ENCODE assay signal across 23 cellular contexts in the genomic region with DNA sequence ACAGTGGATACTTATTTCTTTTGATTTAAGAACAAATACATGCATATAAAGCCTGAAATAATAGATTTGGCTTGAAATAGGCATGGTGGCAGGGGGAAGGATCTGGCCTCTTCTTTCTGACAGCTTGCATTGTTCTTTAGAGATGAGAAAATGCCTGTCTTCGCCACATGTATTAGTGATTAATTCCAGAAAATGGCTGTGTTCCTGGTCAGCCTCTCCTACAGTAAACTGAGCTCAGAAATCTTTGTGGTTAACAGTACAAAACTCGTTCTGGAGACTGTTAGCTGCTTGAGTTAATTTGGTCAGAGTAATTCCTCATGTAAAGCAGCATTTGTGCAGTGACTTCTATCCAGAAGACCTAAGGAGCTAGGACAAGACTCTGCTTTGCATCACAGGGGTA.
"Had no signal": no experiment of that assay in that cellular context is flagged by ENCODE, and none has a peak within 500 bp of the region (broad histone marks: within the 10 kb centered on the region; RNA-seq: fewer than 3 reads in every experiment).

No MANE protein-coding gene starts in this region.

- H3K4me1 Mint-ChIP-seq: activated naive CD8-positive, alpha-beta T cell treated with anti-CD3 and anti-CD28 coated beads, Interleukin-2, amount 50 U/mL, for 24 hours had no signal

- H3K4me1 ChIP-seq: colonic mucosa, esophagus squamous epithelium, foreskin keratinocyte, testis had no signal

- H3K36me3 Mint-ChIP-seq: type B pancreatic cell had no signal

- H3K4me3 ChIP-seq: colonic mucosa, dorsolateral prefrontal cortex, esophagus squamous epithelium, left ventricle myocardium inferior, smooth muscle cell, testis had no signal

- H3K4me2 ChIP-seq: smooth muscle cell had no signal

- H3K4me3 Mint-ChIP-seq: activated CD8-positive, alpha-beta T cell treated with anti-CD3 and anti-CD28 coated beads, Interleukin-2, amount 10 ng/mL, durations not matched to agents 7 days and 5 days; activated naive CD8-positive, alpha-beta T cell treated with anti-CD3 and anti-CD28 coated beads, Interleukin-2, amount 50 U/mL, for 24 hours; activated T-helper 1 cell treated with anti-CD3 and anti-CD28 coated beads, Interleukin-12 subunit alpha, Interleukin-12 subunit beta, Interleukin-2, Interleukin-4 antibody, amounts not matched to agents 30 ng/mL and 10 ng/mL and 1 ng/mL, durations not matched to agents 14 hours and 24 hours and 36 hours; nephron; type B pancreatic cell had no signal

- DNase-seq: activated CD4-positive, alpha-beta T cell treated with anti-CD3 and anti-CD28 coated beads for 1 hour; activated CD4-positive, alpha-beta T cell treated with anti-CD3 and anti-CD28 coated beads, Interleukin-2, amount 50 U/mL, for 1 hour; activated CD8-positive, alpha-beta T cell treated with anti-CD3 and anti-CD28 coated beads, Interleukin-2, amount 10 ng/mL, durations not matched to agents 7 days and 5 days; activated gamma-delta T cell; activated naive CD4-positive, alpha-beta T cell treated with anti-CD3 and anti-CD28 coated beads, Interleukin-2, amount 50 U/mL, for 16 hours; activated naive CD8-positive, alpha-beta T cell treated with anti-CD3 and anti-CD28 coated beads, Interleukin-2, amount 50 U/mL, for 24 hours; colonic mucosa; dorsolateral prefrontal cortex; esophagus squamous epithelium; foreskin keratinocyte; left ventricle myocardium inferior; midbrain; occipital lobe; posterior cingulate gyrus; stimulated activated CD4-positive, alpha-beta T cell treated with anti-CD3 and anti-CD28 coated beads, Interleukin-2, amount 100 ng/mL, for 48 hours; stimulated activated naive CD4-positive, alpha-beta T cell; T-helper 9 cell; testis had no signal

- H3K9me3 ChIP-seq: colonic mucosa, esophagus squamous epithelium, left ventricle myocardium inferior, testis had no signal

- H3K27me3 ChIP-seq: colonic mucosa, esophagus squamous epithelium, foreskin keratinocyte, testis had no signal

- ATAC-seq: activated CD8-positive, alpha-beta T cell treated with anti-CD3 and anti-CD28 coated beads, Interleukin-2, amount 10 ng/mL, durations not matched to agents 7 days and 5 days; activated naive CD8-positive, alpha-beta T cell treated with anti-CD3 and anti-CD28 coated beads, Interleukin-2, amount 50 U/mL, for 24 hours; foreskin keratinocyte; sciatic nerve had no signal

- H3K36me3 ChIP-seq: colonic mucosa, esophagus squamous epithelium, left ventricle myocardium inferior had no signal

- H3K9me3 Mint-ChIP-seq: activated naive CD8-positive, alpha-beta T cell treated with anti-CD3 and anti-CD28 coated beads, Interleukin-2, amount 50 U/mL, for 24 hours; activated T-helper 1 cell treated with anti-CD3 and anti-CD28 coated beads, Interleukin-12 subunit alpha, Interleukin-12 subunit beta, Interleukin-2, Interleukin-4 antibody, amounts not matched to agents 30 ng/mL and 10 ng/mL and 1 ng/mL, durations not matched to agents 14 hours and 24 hours and 36 hours; nephron had no signal

- H3K27ac ChIP-seq: colonic mucosa, esophagus squamous epithelium, foreskin keratinocyte, left ventricle myocardium inferior, testis had no signal

- H3K27me3 Mint-ChIP-seq: type B pancreatic cell had no signal

- H3K27ac Mint-ChIP-seq: activated CD8-positive, alpha-beta T cell treated with anti-CD3 and anti-CD28 coated beads, Interleukin-2, amount 10 ng/mL, durations not matched to agents 7 days and 5 days; activated naive CD8-positive, alpha-beta T cell treated with anti-CD3 and anti-CD28 coated beads, Interleukin-2, amount 50 U/mL, for 24 hours; activated T-helper 1 cell treated with anti-CD3 and anti-CD28 coated beads, Interleukin-12 subunit alpha, Interleukin-12 subunit beta, Interleukin-2, Interleukin-4 antibody, amounts not matched to agents 30 ng/mL and 10 ng/mL and 1 ng/mL, durations not matched to agents 14 hours and 24 hours and 36 hours; nephron; type B pancreatic cell had no signal
